In genomic region chr10:31318854-31319601, GRCh38 we compare ENCODE assay signal across 1 cellular context.
TF ChIP-seq lines count a peak whose summit lies in the region.

ZEB1 (plus strand) TSS chr10:31319216; CDS start chr10:31319235, 19 bp downstream.

TF ChIP-seq in K562, 482 proteins besides CTCF, POLR2A, EP300 and RAD21 (continued from another document and continues in another):
- TF ChIP-seq MTA2 (IDR thresholded peaks at IDR 0.05; ENCODE audit: low read depth) (no peak), SIN3A (IDR thresholded peaks at IDR 0.05; ENCODE audit: borderline replicate concordance in 2 of 2, control insufficient read depth in 1 of 2, low read depth in 2 of 2, low read length in 2 of 2) (0 out of 4 replicates have a peak, but pooled peaks of 1 of the 2 experiments have one; percentile 11), DDX20 (tag; IDR thresholded peaks at IDR 0.05; ENCODE audit: low read depth) (no peak), ZNF239 (CRISPR knock-in tag; IDR thresholded peaks at IDR 0.05) (no peak), RBM22 (IDR thresholded peaks at IDR 0.05; ENCODE audit: low read depth, low read length, poor library complexity, severe bottlenecking) (no peak), PCBP1 (IDR thresholded peaks at IDR 0.05; ENCODE audit: low read depth, low read length, poor library complexity, severe bottlenecking) (peak; percentile 77), TAF7 (tag; IDR thresholded peaks at IDR 0.05) (no peak), THRB (CRISPR knock-in tag; conservative IDR thresholded peaks at IDR 0.05) (no peak), POLR2AphosphoS5 (IDR thresholded peaks at IDR 0.05; ENCODE audit: control insufficient read depth, insufficient read depth, low read depth, low read length) (peak; percentile 62; the same call in 1 of the 2 replicates), MAFF (IDR thresholded peaks at IDR 0.05; ENCODE audit: low read length) (no peak), CTBP1 (IDR thresholded peaks at IDR 0.05; ENCODE audit: borderline replicate concordance) (peak; percentile 60), MYNN (IDR thresholded peaks at IDR 0.05) (no peak), MYNN (CRISPR knock-in tag; IDR thresholded peaks at IDR 0.05) (no peak), LARP7 (IDR thresholded peaks at IDR 0.05) (no peak), DMBX1 (CRISPR knock-in tag; IDR thresholded peaks at IDR 0.05; ENCODE audit: borderline replicate concordance) (no peak), RCOR1 (IDR thresholded peaks at IDR 0.05; ENCODE audit: borderline replicate concordance in 1 of 2, low read depth in 2 of 2, low read length in 2 of 2) (peak in 1 of 2 experiments; percentile 29; a peak in 1 of 4 replicates), ZNF778 (CRISPR knock-in tag; IDR thresholded peaks at IDR 0.05) (no peak), ZNF175 (CRISPR knock-in tag; IDR thresholded peaks at IDR 0.05; ENCODE audit: low read depth) (no peak), MYC (IDR thresholded peaks at IDR 0.05; ENCODE audit: low read depth, low read length) (no peak), MYC (CRISPR knock-in tag; IDR thresholded peaks at IDR 0.05; ENCODE audit: borderline replicate concordance, low read depth) (no peak), C11orf30 (IDR thresholded peaks at IDR 0.05; ENCODE audit: low read depth) (no peak), TAF9B (IDR thresholded peaks at IDR 0.05; ENCODE audit: partially characterized antibody) (peak; percentile 23), ZNF143 (CRISPR knock-in tag; IDR thresholded peaks at IDR 0.05) (no peak), SLC30A9 (CRISPR knock-in tag; IDR thresholded peaks at IDR 0.05) (no peak), SRF (CRISPR knock-in tag; IDR thresholded peaks at IDR 0.05) (peak in 1 of 2 experiments; percentile 83; a peak in 1 of 4 replicates), E2F6 (IDR thresholded peaks at IDR 0.05; ENCODE audit: borderline replicate concordance in 1 of 2, extremely low read depth in 1 of 2, insufficient read depth in 1 of 2, insufficient read length in 1 of 2, low read depth in 1 of 2, low read length in 1 of 2, poor library complexity in 1 of 2, severe bottlenecking in 1 of 2) (peak in 1 of 2 experiments; percentile 36), ASH1L (IDR thresholded peaks at IDR 0.05; ENCODE audit: borderline replicate concordance, low read depth, partially characterized antibody) (no peak), ERF (CRISPR knock-in tag; IDR thresholded peaks at IDR 0.05) (no peak), ETV5 (CRISPR knock-in tag; IDR thresholded peaks at IDR 0.05; ENCODE audit: low read depth) (peak; percentile 89), ZNF586 (CRISPR knock-in tag; conservative IDR thresholded peaks at IDR 0.05) (no peak), NR2C2 (CRISPR knock-in tag; IDR thresholded peaks at IDR 0.05) (no peak), NR2C2 (tag; IDR thresholded peaks at IDR 0.05) (no peak), SMARCB1 (IDR thresholded peaks at IDR 0.05; ENCODE audit: insufficient read length, low read depth) (no peak), KDM2B (CRISPR knock-in tag; IDR thresholded peaks at IDR 0.05) (0 out of 2 replicates have a peak, but pooled peaks have one; percentile 5), SAFB (IDR thresholded peaks at IDR 0.05; ENCODE audit: borderline replicate concordance, low read depth, low read length) (no peak), KDM5B (IDR thresholded peaks at IDR 0.05; ENCODE audit: insufficient replicate concordance, low read depth, low read length) (peak; percentile 22), RBM17 (IDR thresholded peaks at IDR 0.05; ENCODE audit: borderline replicate concordance, low read depth, low read length) (no peak), ZNF589 (CRISPR knock-in tag; IDR thresholded peaks at IDR 0.05; ENCODE audit: low read depth) (peak; percentile 38; the same call in 1 of the 2 replicates), TBP (optimal IDR thresholded peaks at IDR 0.05; ENCODE audit: low read depth, low read length) (peak; percentile 35), SUPT5H (IDR thresholded peaks at IDR 0.05) (peak; percentile 65), HNRNPK (IDR thresholded peaks at IDR 0.05; ENCODE audit: low read depth, low read length, poor library complexity, severe bottlenecking) (peak; percentile 36), FOXM1 (IDR thresholded peaks at IDR 0.05; ENCODE audit: low read depth) (0 out of 2 replicates have a peak, but pooled peaks have one; percentile 30), FOXM1 (CRISPR knock-in tag; IDR thresholded peaks at IDR 0.05; ENCODE audit: low read depth) (no peak), ZSCAN29 (IDR thresholded peaks at IDR 0.05) (no peak), JUN (IDR thresholded peaks at IDR 0.05; ENCODE audit: borderline replicate concordance, low read depth, low read length) (no peak), JUN (CRISPR knock-in tag; IDR thresholded peaks at IDR 0.05; ENCODE audit: borderline replicate concordance) (no peak), POLR2H (tag; IDR thresholded peaks at IDR 0.05; ENCODE audit: low read depth) (no peak), GABPA (tag; conservative IDR thresholded peaks at IDR 0.05; ENCODE audit: low read depth) (peak; percentile 21; the same call in 1 of the 2 replicates), PHF21A (IDR thresholded peaks at IDR 0.05; ENCODE audit: borderline replicate concordance, low read depth) (no peak), ZNF23 (CRISPR knock-in tag; IDR thresholded peaks at IDR 0.05) (no peak), ZNF165 (CRISPR knock-in tag; IDR thresholded peaks at IDR 0.05; ENCODE audit: borderline replicate concordance) (no peak)
- TF ChIP-seq, protein P1, sequence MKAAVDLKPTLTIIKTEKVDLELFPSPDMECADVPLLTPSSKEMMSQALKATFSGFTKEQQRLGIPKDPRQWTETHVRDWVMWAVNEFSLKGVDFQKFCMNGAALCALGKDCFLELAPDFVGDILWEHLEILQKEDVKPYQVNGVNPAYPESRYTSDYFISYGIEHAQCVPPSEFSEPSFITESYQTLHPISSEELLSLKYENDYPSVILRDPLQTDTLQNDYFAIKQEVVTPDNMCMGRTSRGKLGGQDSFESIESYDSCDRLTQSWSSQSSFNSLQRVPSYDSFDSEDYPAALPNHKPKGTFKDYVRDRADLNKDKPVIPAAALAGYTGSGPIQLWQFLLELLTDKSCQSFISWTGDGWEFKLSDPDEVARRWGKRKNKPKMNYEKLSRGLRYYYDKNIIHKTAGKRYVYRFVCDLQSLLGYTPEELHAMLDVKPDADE (conservative IDR thresholded peaks at IDR 0.05; ENCODE audit: control insufficient read depth, low read depth, low read length): no peak
- TF ChIP-seq, protein P2, sequence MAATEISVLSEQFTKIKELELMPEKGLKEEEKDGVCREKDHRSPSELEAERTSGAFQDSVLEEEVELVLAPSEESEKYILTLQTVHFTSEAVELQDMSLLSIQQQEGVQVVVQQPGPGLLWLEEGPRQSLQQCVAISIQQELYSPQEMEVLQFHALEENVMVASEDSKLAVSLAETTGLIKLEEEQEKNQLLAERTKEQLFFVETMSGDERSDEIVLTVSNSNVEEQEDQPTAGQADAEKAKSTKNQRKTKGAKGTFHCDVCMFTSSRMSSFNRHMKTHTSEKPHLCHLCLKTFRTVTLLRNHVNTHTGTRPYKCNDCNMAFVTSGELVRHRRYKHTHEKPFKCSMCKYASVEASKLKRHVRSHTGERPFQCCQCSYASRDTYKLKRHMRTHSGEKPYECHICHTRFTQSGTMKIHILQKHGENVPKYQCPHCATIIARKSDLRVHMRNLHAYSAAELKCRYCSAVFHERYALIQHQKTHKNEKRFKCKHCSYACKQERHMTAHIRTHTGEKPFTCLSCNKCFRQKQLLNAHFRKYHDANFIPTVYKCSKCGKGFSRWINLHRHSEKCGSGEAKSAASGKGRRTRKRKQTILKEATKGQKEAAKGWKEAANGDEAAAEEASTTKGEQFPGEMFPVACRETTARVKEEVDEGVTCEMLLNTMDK (IDR thresholded peaks at IDR 0.05; ENCODE audit: borderline replicate concordance, insufficient read depth, low read depth, low read length, poor library complexity, severe bottlenecking): no peak
- TF ChIP-seq, protein P3, sequence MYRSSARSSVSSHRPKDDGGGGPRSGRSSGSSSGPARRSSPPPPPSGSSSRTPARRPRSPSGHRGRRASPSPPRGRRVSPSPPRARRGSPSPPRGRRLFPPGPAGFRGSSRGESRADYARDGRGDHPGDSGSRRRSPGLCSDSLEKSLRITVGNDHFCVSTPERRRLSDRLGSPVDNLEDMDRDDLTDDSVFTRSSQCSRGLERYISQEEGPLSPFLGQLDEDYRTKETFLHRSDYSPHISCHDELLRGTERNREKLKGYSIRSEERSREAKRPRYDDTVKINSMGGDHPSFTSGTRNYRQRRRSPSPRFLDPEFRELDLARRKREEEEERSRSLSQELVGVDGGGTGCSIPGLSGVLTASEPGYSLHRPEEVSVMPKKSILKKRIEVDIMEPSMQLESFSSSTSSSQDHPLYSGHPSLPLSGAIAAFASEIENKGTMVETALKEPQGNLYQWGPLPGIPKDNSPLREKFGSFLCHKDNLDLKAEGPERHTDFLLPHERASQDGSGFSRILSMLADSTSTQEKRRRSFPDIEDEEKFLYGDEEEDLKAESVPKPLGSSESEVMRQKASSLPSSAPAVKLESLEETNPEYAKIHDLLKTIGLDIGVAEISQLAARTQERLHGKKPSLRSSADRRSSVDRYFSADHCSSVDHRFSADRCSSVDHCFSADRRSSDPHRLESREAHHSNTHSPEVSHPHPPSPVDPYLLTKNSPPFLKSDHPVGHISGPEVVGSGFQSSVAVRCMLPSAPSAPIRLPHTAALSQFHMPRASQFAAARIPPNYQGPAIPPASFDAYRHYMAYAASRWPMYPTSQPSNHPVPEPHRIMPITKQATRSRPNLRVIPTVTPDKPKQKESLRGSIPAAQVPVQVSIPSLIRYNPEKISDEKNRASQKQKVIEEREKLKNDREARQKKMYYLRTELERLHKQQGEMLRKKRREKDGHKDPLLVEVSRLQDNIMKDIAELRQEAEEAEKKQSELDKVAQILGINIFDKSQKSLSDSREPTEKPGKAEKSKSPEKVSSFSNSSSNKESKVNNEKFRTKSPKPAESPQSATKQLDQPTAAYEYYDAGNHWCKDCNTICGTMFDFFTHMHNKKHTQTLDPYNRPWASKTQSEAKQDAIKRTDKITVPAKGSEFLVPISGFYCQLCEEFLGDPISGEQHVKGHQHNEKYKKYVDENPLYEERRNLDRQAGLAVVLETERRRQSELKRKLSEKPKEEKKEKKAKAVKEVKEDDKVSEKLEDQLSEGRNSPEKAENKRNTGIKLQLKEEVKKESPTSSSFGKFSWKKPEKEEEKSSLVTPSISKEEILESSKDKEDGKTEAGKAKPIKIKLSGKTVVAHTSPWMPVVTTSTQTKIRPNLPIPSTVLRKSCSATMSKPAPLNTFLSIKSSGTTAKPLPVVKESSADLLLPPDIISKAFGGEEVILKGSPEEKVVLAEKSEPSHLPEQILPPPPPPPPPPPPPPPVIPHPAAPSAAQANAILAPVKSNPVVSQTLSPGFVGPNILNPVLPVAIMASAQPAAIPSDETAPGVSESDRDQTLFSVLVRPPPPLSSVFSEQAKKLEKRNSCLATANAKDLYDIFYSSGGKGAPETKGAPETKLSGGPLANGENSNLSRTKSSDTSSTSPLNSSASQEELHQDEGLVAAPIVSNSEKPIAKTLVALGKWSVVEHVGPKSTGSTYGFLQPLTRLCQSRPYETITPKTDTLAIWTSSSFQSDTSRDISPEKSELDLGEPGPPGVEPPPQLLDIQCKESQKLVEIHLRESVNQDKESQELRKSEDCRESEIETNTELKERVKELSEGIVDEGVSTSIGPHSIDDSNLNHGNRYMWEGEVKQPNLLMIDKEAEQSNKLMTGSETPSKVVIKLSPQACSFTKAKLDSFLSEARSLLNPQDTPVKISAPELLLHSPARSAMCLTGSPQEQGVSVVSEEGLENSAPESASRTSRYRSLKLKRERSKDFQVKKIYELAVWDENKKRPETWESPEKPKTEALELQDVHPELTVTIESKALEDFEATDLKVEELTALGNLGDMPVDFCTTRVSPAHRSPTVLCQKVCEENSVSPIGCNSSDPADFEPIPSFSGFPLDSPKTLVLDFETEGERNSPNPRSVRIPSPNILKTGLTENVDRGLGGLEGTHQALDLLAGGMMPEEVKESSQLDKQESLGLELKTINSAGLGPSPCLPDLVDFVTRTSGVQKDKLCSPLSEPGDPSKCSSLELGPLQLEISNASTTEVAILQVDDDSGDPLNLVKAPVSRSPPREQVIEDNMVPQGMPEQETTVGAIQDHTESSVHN (IDR thresholded peaks at IDR 0.05; ENCODE audit: borderline replicate concordance in 1 of 2, low read depth in 1 of 2): no peak
- TF ChIP-seq, protein P4, sequence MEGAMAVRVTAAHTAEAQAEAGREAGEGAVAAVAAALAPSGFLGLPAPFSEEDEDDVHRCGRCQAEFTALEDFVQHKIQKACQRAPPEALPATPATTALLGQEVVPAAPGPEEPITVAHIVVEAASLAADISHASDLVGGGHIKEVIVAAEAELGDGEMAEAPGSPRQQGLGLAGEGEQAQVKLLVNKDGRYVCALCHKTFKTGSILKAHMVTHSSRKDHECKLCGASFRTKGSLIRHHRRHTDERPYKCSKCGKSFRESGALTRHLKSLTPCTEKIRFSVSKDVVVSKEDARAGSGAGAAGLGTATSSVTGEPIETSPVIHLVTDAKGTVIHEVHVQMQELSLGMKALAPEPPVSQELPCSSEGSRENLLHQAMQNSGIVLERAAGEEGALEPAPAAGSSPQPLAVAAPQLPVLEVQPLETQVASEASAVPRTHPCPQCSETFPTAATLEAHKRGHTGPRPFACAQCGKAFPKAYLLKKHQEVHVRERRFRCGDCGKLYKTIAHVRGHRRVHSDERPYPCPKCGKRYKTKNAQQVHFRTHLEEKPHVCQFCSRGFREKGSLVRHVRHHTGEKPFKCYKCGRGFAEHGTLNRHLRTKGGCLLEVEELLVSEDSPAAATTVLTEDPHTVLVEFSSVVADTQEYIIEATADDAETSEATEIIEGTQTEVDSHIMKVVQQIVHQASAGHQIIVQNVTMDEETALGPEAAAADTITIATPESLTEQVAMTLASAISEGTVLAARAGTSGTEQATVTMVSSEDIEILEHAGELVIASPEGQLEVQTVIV (CRISPR knock-in tag; IDR thresholded peaks at IDR 0.05; ENCODE audit: borderline replicate concordance): peak; percentile 95
- TF ChIP-seq, protein P5, sequence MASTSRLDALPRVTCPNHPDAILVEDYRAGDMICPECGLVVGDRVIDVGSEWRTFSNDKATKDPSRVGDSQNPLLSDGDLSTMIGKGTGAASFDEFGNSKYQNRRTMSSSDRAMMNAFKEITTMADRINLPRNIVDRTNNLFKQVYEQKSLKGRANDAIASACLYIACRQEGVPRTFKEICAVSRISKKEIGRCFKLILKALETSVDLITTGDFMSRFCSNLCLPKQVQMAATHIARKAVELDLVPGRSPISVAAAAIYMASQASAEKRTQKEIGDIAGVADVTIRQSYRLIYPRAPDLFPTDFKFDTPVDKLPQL (IDR thresholded peaks at IDR 0.05; ENCODE audit: extremely low read depth, insufficient read length): no peak
